16 cellular contexts compared by ENCODE assay signal in genomic region chr13:79943633-79944032, GRCh38.
"Had no signal": no experiment of that assay in that cellular context is flagged by ENCODE, and none has a peak within 500 bp of the region (broad histone marks: within the 10 kb centered on the region; RNA-seq: fewer than 3 reads in every experiment).

No MANE protein-coding gene starts in this region.

- H3K9me3 ChIP-seq: sigmoid colon, testis had no signal

- H3K4me1 ChIP-seq: sigmoid colon, spleen, testis had no signal

- H3K4me3 ChIP-seq: coronary artery, lung, sigmoid colon, spleen, testis had no signal

- H3K27me3 ChIP-seq: brain microvascular endothelial cell, sigmoid colon, spleen, testis had no signal

- H3K36me3 ChIP-seq: brain microvascular endothelial cell, sigmoid colon, spleen had no signal

- H3K27ac ChIP-seq: brain microvascular endothelial cell, coronary artery, sigmoid colon, spleen, testis had no signal

- ATAC-seq: activated CD4-positive, CD25-positive, alpha-beta regulatory T cell treated with anti-CD3 and anti-CD28 coated beads, Interleukin-2, amount 50 U/mL, for 24 hours; activated naive CD8-positive, alpha-beta T cell treated with anti-CD3 and anti-CD28 coated beads, Interleukin-2, amount 50 U/mL, for 24 hours; activated T-cell treated with anti-CD3 and anti-CD28 coated beads, Interleukin-2, amount 50 U/mL, for 4 hours; stimulated activated memory B cell treated with anti-CD40 and anti-IgM and Interleukin-4, amounts not matched to agents 10 μg/mL and 1 μg/mL and 100 μg/mL, for 72 hours had no signal

- DNase-seq: activated CD4-positive, alpha-beta T cell treated with anti-CD3 and anti-CD28 coated beads, Interleukin-2, amount 50 U/mL, for 1 hour; activated CD8-positive, alpha-beta memory T cell treated with anti-CD3 and anti-CD28 coated beads, Interleukin-2, amount 50 U/mL, for 4 hours; activated naive CD4-positive, alpha-beta T cell treated with anti-CD3 and anti-CD28 coated beads for 36 hours; activated naive CD8-positive, alpha-beta T cell treated with anti-CD3 and anti-CD28 coated beads, Interleukin-2, amount 50 U/mL, for 24 hours; activated T-cell treated with anti-CD3 and anti-CD28 coated beads, Interleukin-2, amount 50 U/mL, for 4 hours; aorta; brain microvascular endothelial cell; nucleus accumbens; sigmoid colon; spleen; stimulated activated CD4-positive, alpha-beta T cell treated with anti-CD3 and anti-CD28 coated beads, Interleukin-4, amount 100 ng/mL, for 4 hours; testis had no signal
